Comparison of ENCODE assay signal across 28 cellular contexts in genomic region chr12:21884942-21885341, GRCh38. TPM values are rescaled to one million over a fixed set of nuclear protein-coding genes. Genes with fewer than 3 reads are reported as not detected.
"Had no signal": no experiment of that assay in that cellular context is flagged by ENCODE, and none has a peak within 500 bp of the region (broad histone marks: within the 10 kb centered on the region; RNA-seq: fewer than 3 reads in every experiment).

No MANE protein-coding gene starts in this region.

- H3K27ac Mint-ChIP-seq: activated CD4-positive, alpha-beta T cell treated with anti-CD3 and anti-CD28 coated beads for 36 hours; activated CD8-positive, alpha-beta memory T cell treated with anti-CD3 and anti-CD28 coated beads, Interleukin-2, amount 10 ng/mL, durations not matched to agents 7 days and 5 days; activated CD8-positive, alpha-beta T cell treated with anti-CD3 and anti-CD28 coated beads, Interleukin-2, amount 10 ng/mL, durations not matched to agents 7 days and 5 days; activated naive CD4-positive, alpha-beta T cell treated with anti-CD3 and anti-CD28 coated beads, Interleukin-2, amount 50 U/mL, for 72 hours; activated T-helper 2 cell treated with anti-CD3 and anti-CD28 coated beads, Interferon-gamma antibody, Interleukin-2, Interleukin-4, amounts not matched to agents 10 μg/mL and 5 μg/mL and 100 μg/mL, durations not matched to agents 14 hours and 24 hours and 36 hours; immature natural killer cell; nephron progenitor cell had no signal

- H3K4me3 ChIP-seq: body of pancreas, colonic mucosa, esophagus squamous epithelium, gastroesophageal sphincter, tibial nerve had no signal

- H3K9me3 Mint-ChIP-seq: activated T-helper 2 cell treated with anti-CD3 and anti-CD28 coated beads, Interferon-gamma antibody, Interleukin-2, Interleukin-4, amounts not matched to agents 10 μg/mL and 5 μg/mL and 100 μg/mL, durations not matched to agents 14 hours and 24 hours and 36 hours had no signal

- H3K4me3 Mint-ChIP-seq: activated CD4-positive, alpha-beta T cell treated with anti-CD3 and anti-CD28 coated beads for 36 hours; activated CD8-positive, alpha-beta memory T cell treated with anti-CD3 and anti-CD28 coated beads, Interleukin-2, amount 10 ng/mL, durations not matched to agents 7 days and 5 days; activated CD8-positive, alpha-beta T cell treated with anti-CD3 and anti-CD28 coated beads, Interleukin-2, amount 10 ng/mL, durations not matched to agents 7 days and 5 days; immature natural killer cell; nephron progenitor cell had no signal

- H3K36me3 ChIP-seq: colonic mucosa, esophagus squamous epithelium, gastroesophageal sphincter, neutrophil, tibial nerve had no signal

- H3K27ac ChIP-seq: body of pancreas, colonic mucosa, epithelial cell of prostate, esophagus squamous epithelium, gastroesophageal sphincter, neutrophil, tibial nerve had no signal

- H3K4me1 Mint-ChIP-seq: activated CD4-positive, alpha-beta T cell treated with anti-CD3 and anti-CD28 coated beads for 36 hours; activated CD8-positive, alpha-beta memory T cell treated with anti-CD3 and anti-CD28 coated beads, Interleukin-2, amount 10 ng/mL, durations not matched to agents 7 days and 5 days; immature natural killer cell had no signal

- H3K27me3 Mint-ChIP-seq: activated CD8-positive, alpha-beta memory T cell treated with anti-CD3 and anti-CD28 coated beads, Interleukin-2, amount 10 ng/mL, durations not matched to agents 7 days and 5 days had no signal

- H3K4me1 ChIP-seq: body of pancreas, colonic mucosa, esophagus squamous epithelium, tibial nerve had no signal

- ATAC-seq: activated CD4-positive, alpha-beta T cell treated with anti-CD3 and anti-CD28 coated beads for 36 hours; activated CD8-positive, alpha-beta memory T cell treated with anti-CD3 and anti-CD28 coated beads, Interleukin-2, amount 10 ng/mL, durations not matched to agents 7 days and 5 days; activated CD8-positive, alpha-beta T cell treated with anti-CD3 and anti-CD28 coated beads, Interleukin-2, amount 10 ng/mL, durations not matched to agents 7 days and 5 days; activated naive CD4-positive, alpha-beta T cell treated with anti-CD3 and anti-CD28 coated beads, Interleukin-2, amount 50 U/mL, for 72 hours; body of pancreas; gastroesophageal sphincter had no signal

- H3K36me3 Mint-ChIP-seq: activated CD8-positive, alpha-beta memory T cell treated with anti-CD3 and anti-CD28 coated beads, Interleukin-2, amount 10 ng/mL, durations not matched to agents 7 days and 5 days; activated naive CD4-positive, alpha-beta T cell treated with anti-CD3 and anti-CD28 coated beads, Interleukin-2, amount 50 U/mL, for 72 hours; immature natural killer cell had no signal

- DNase-seq: activated CD4-positive, alpha-beta T cell treated with anti-CD3 and anti-CD28 coated beads for 36 hours; activated CD4-positive, CD25-positive, alpha-beta regulatory T cell; activated CD8-positive, alpha-beta memory T cell treated with anti-CD3 and anti-CD28 coated beads, Interleukin-2, amount 10 ng/mL, durations not matched to agents 7 days and 5 days; activated CD8-positive, alpha-beta T cell treated with anti-CD3 and anti-CD28 coated beads, Interleukin-2, amount 10 ng/mL, durations not matched to agents 7 days and 5 days; activated naive CD4-positive, alpha-beta T cell; activated T-cell treated with anti-CD3 and anti-CD28 coated beads, Interleukin-2, amount 50 U/mL, for 48 hours; anterior cingulate cortex; body of pancreas; cerebellar nuclear complex; colonic mucosa; effector CD8-positive, alpha-beta T cell; esophagus squamous epithelium; hypothalamus; immature natural killer cell; kidney; mammary epithelial cell; nephron progenitor cell; stimulated activated CD4-positive, alpha-beta T cell treated with anti-CD3 and anti-CD28 coated beads, Interleukin-15, amount 100 ng/mL, for 24 hours; stimulated activated CD4-positive, alpha-beta T cell treated with anti-CD3 and anti-CD28 coated beads, Interleukin-2, amount 100 ng/mL, for 24 hours; stimulated activated naive CD4-positive, alpha-beta T cell treated with Interleukin-2 at 50 U/mL for 16 hours had no signal

- H3K27me3 ChIP-seq: body of pancreas, colonic mucosa, esophagus squamous epithelium, gastroesophageal sphincter, neutrophil, tibial nerve had no signal

- H3K9me3 ChIP-seq: body of pancreas, colonic mucosa, esophagus squamous epithelium, gastroesophageal sphincter, neutrophil, tibial nerve had no signal

RNA-seq across cellular contexts. Expression of gene ABCC9, which starts 56.3 kb away (rescaled TPM):
- total RNA-seq: activated CD4-positive, alpha-beta T cell treated with anti-CD3 and anti-CD28 coated beads for 36 hours; activated CD8-positive, alpha-beta T cell treated with anti-CD3 and anti-CD28 coated beads, Interleukin-2, amount 10 ng/mL, durations not matched to agents 7 days and 5 days; activated naive CD4-positive, alpha-beta T cell treated with anti-CD3 and anti-CD28 coated beads, Interleukin-2, amount 50 U/mL, for 72 hours; dermis microvascular lymphatic vessel endothelial cell; T-helper 1 cell treated with Interleukin-12 subunit alpha and Interleukin-12 subunit beta and Interleukin-4 antibody, amounts not matched to agents 30 ng/mL and 1 ng/mL, for 36 hours had no signal
